ENCODE assay signal across 15 cellular contexts in genomic region chr5:181280251-181280762, GRCh38.
"Had no signal": no experiment of that assay in that cellular context is flagged by ENCODE, and none has a peak within 500 bp of the region (broad histone marks: within the 10 kb centered on the region; RNA-seq: fewer than 3 reads in every experiment).

No MANE protein-coding gene starts in this region.

- H3K4me3 Mint-ChIP-seq: activated B cell treated with CpG ODN at 0.5 μM for 24 hours; activated CD4-positive, alpha-beta T cell treated with anti-CD3 and anti-CD28 coated beads, Interleukin-2, amount 10 ng/mL, durations not matched to agents 24 days and 14 days; activated naive CD4-positive, alpha-beta T cell treated with anti-CD3 and anti-CD28 coated beads for 36 hours; natural killer cell treated with Interleukin-12 subunit alpha and Interleukin-12 subunit beta and Interleukin-15 and Interleukin-18, amount 100 ng/mL, for 72 hours; stimulated activated naive CD8-positive, alpha-beta T cell treated with anti-CD3 and anti-CD28 coated beads, Interleukin-15, amount 100 ng/mL, for 72 hours had no signal

- H3K27ac ChIP-seq: colonic mucosa, gastrocnemius medialis, heart right ventricle, ovary, testis had no signal

- H3K9me3 ChIP-seq: colonic mucosa, gastrocnemius medialis, heart right ventricle, ovary, testis had no signal

- DNase-seq: activated B cell treated with CpG ODN at 0.5 μM for 24 hours; activated CD4-positive, alpha-beta T cell treated with anti-CD3 and anti-CD28 coated beads, Interleukin-2, amount 10 ng/mL, durations not matched to agents 24 days and 14 days; activated naive CD4-positive, alpha-beta T cell treated with anti-CD3 and anti-CD28 coated beads for 36 hours; colonic mucosa; effector CD8-positive, alpha-beta T cell; gastrocnemius medialis; heart right ventricle; mammary epithelial cell; ovary; retina; stimulated activated CD4-positive, alpha-beta T cell treated with anti-CD3 and anti-CD28 coated beads, Interleukin-4, amount 100 ng/mL, for 4 hours; stimulated activated naive CD8-positive, alpha-beta T cell treated with anti-CD3 and anti-CD28 coated beads, Interleukin-15, amount 100 ng/mL, for 72 hours; T-helper 2 cell; testis had no signal

- ATAC-seq: gastrocnemius medialis; heart right ventricle; natural killer cell treated with Interleukin-12 subunit alpha and Interleukin-12 subunit beta and Interleukin-15 and Interleukin-18, amount 100 ng/mL, for 72 hours; stimulated activated naive CD8-positive, alpha-beta T cell treated with anti-CD3 and anti-CD28 coated beads, Interleukin-15, amount 100 ng/mL, for 72 hours had no signal

- H3K9me3 Mint-ChIP-seq: activated B cell treated with CpG ODN at 0.5 μM for 24 hours; activated CD4-positive, alpha-beta T cell treated with anti-CD3 and anti-CD28 coated beads, Interleukin-2, amount 10 ng/mL, durations not matched to agents 24 days and 14 days; activated naive CD4-positive, alpha-beta T cell treated with anti-CD3 and anti-CD28 coated beads for 36 hours; natural killer cell treated with Interleukin-12 subunit alpha and Interleukin-12 subunit beta and Interleukin-15 and Interleukin-18, amount 100 ng/mL, for 72 hours; stimulated activated naive CD8-positive, alpha-beta T cell treated with anti-CD3 and anti-CD28 coated beads, Interleukin-15, amount 100 ng/mL, for 72 hours had no signal

- H3K36me3 ChIP-seq: colonic mucosa, gastrocnemius medialis, heart right ventricle, ovary had no signal

- H3K27me3 Mint-ChIP-seq: activated B cell treated with CpG ODN at 0.5 μM for 24 hours; natural killer cell treated with Interleukin-12 subunit alpha and Interleukin-12 subunit beta and Interleukin-15 and Interleukin-18, amount 100 ng/mL, for 72 hours; stimulated activated naive CD8-positive, alpha-beta T cell treated with anti-CD3 and anti-CD28 coated beads, Interleukin-15, amount 100 ng/mL, for 72 hours had no signal

- H3K27me3 ChIP-seq: colonic mucosa, gastrocnemius medialis, heart right ventricle, ovary, testis had no signal

- H3K27ac Mint-ChIP-seq: activated B cell treated with CpG ODN at 0.5 μM for 24 hours; activated CD4-positive, alpha-beta T cell treated with anti-CD3 and anti-CD28 coated beads, Interleukin-2, amount 10 ng/mL, durations not matched to agents 24 days and 14 days; activated naive CD4-positive, alpha-beta T cell treated with anti-CD3 and anti-CD28 coated beads for 36 hours; natural killer cell treated with Interleukin-12 subunit alpha and Interleukin-12 subunit beta and Interleukin-15 and Interleukin-18, amount 100 ng/mL, for 72 hours; stimulated activated naive CD8-positive, alpha-beta T cell treated with anti-CD3 and anti-CD28 coated beads, Interleukin-15, amount 100 ng/mL, for 72 hours had no signal

- H3K4me1 ChIP-seq: colonic mucosa, gastrocnemius medialis, heart right ventricle, testis had no signal

- H3K36me3 Mint-ChIP-seq: natural killer cell treated with Interleukin-12 subunit alpha and Interleukin-12 subunit beta and Interleukin-15 and Interleukin-18, amount 100 ng/mL, for 72 hours had no signal

- H3K4me1 Mint-ChIP-seq: activated B cell treated with CpG ODN at 0.5 μM for 24 hours; activated CD4-positive, alpha-beta T cell treated with anti-CD3 and anti-CD28 coated beads, Interleukin-2, amount 10 ng/mL, durations not matched to agents 24 days and 14 days had no signal

- H3K4me3 ChIP-seq: colonic mucosa, gastrocnemius medialis, heart right ventricle, ovary had no signal
